9 cellular contexts compared by ENCODE assay signal in genomic region chr9:93223241-93224180, GRCh38. TPM values are rescaled to one million over a fixed set of nuclear protein-coding genes. Genes with fewer than 3 reads are reported as not detected.
DNase-seq lines count a peak whose midpoint lies in the region; ATAC-seq, FAIRE-seq and TF ChIP-seq lines count a peak whose summit lies in the region.
"Had no signal": no experiment of that assay in that cellular context is flagged by ENCODE, and none has a peak within 500 bp of the region (broad histone marks: within the 10 kb centered on the region; RNA-seq: fewer than 3 reads in every experiment).

No MANE protein-coding gene starts in this region.

- H3K36me3 Mint-ChIP-seq in brain = peaks cover 15% of the 10 kb centered on the region

- CTCF ChIA-PET in AG04449 (lab: Yijun Ruan, JAX) = no interaction called here

- H3K4me3 Mint-ChIP-seq in brain = peak overlapping the region in 1 of 5 experiments; percentile 7

- no peak overlapping the region for H3K4me3 ChIP-seq in AG04449 (ENCODE audit: low read depth, low read length)

- FAIRE-seq in HTR-8/SVneo (lab: Jason Lieb, UNC) = no peak

- H3K27me3 Mint-ChIP-seq in brain = no peaks in the 10 kb centered on the region

- POLR2A ChIA-PET in AG04449 (lab: Yijun Ruan, JAX) = no interaction called here

- DNase-seq in AG04449 (ENCODE audit: low read depth, low spot score) (peak; percentile 23), HTR-8/SVneo (ENCODE audit: insufficient read length, low spot score) (peak; percentile 83), left colon (peak; percentile 68 to 83), NCI-H526 treated with DMSO at 0.1 percent for 48 hours (lab: John Stamatoyannopoulos, UW) (no peak)
- DNase-seq in activated CD4-positive, alpha-beta T cell treated with anti-CD3 and anti-CD28 coated beads, Interleukin-2, amount 50 U/mL, for 1 hour = no peak
- DNase-seq: occipital lobe had no signal

- intact Hi-C loops in left colon (cut with DNase I, micrococcal nuclease) = no loop called here

- peaks cover 45% of the 10 kb centered on the region for H3K4me1 Mint-ChIP-seq in brain

- ATAC-seq in left colon (peak; percentile 53), HG03025 (IDR thresholded peaks at IDR 0.05; ENCODE audit: low FRiP score, unreplicated experiment) (no peak), GM21717 (IDR thresholded peaks at IDR 0.05; ENCODE audit: unreplicated experiment) (no peak)

- peak overlapping the region; percentile 40 to 88 (median 72) for H3K27ac Mint-ChIP-seq in brain

- TF ChIP-seq CTCF in AG04449 (IDR thresholded peaks at IDR 0.05; ENCODE audit: insufficient read depth, low read length, missing control alignments) (no peak), brain (conservative IDR thresholded peaks at IDR 0.05) (no peak)

- H3K9me3 Mint-ChIP-seq in brain = peaks cover 0 to 4% (median 0%) of the 10 kb centered on the region in 5 experiments

RNA-seq across cellular contexts. Expression of gene WNK2, which starts 39.6 kb away (rescaled TPM):
- polyA plus RNA-seq in brain (ENCODE audit: insufficient read depth, low read depth, low replicate concordance) = 70.2 TPM
- total RNA-seq in left colon = 100 to 1,000 TPM; 161 to 279 TPM

Comparison
In these comparisons a context has a peak if more than half of its experiments do, and no peak if none do; other contexts are left out.
1. DNase-seq: peak in AG04449 (single experiment), HTR-8/SVneo (single experiment) and left colon (2 of 2); none in NCI-H526 treated with DMSO at 0.1 percent for 48 hours (single experiment) and activated CD4-positive, alpha-beta T cell treated with anti-CD3 and anti-CD28 coated beads, Interleukin-2, amount 50 U/mL, for 1 hour (single experiment).